Comparison of ENCODE assay signal across 20 cellular contexts in genomic region chr15:49624046-49624445, GRCh38. TPM values are rescaled to one million over a fixed set of nuclear protein-coding genes. Genes with fewer than 3 reads are reported as not detected.
DNase-seq lines count a peak whose midpoint lies in the region; ATAC-seq, FAIRE-seq and TF ChIP-seq lines count a peak whose summit lies in the region.
"Had no signal": no experiment of that assay in that cellular context is flagged by ENCODE, and none has a peak within 500 bp of the region (broad histone marks: within the 10 kb centered on the region; RNA-seq: fewer than 3 reads in every experiment).

No MANE protein-coding gene starts in this region.

- FAIRE-seq in astrocyte (lab: Jason Lieb, UNC), result no peak
- FAIRE-seq: GM18507 had no signal

- no peak overlapping the region for H2BK15ac ChIP-seq in mesenchymal stem cell (ENCODE audit: low read depth, poor library complexity, severe bottlenecking)

- peaks cover 54% of the 10 kb centered on the region for H3K79me2 ChIP-seq in astrocyte (ENCODE audit: insufficient read depth, low read length)

- no peaks in the 10 kb centered on the region for H3K27me3 Mint-ChIP-seq in astrocyte (ENCODE audit: low read depth, unreplicated experiment)
- H3K27me3 Mint-ChIP-seq in progenitor cell of endocrine pancreas, result no peaks in the 10 kb centered on the region

- H3K27ac ChIP-seq in astrocyte (ENCODE audit: low read depth, low read length) (peak overlapping the region; percentile 67), mesenchymal stem cell (ENCODE audit: low read length, poor library complexity, severe bottlenecking) (peak overlapping the region; percentile 38)
- H3K27ac ChIP-seq: RWPE1 had no signal

- H3K27ac Mint-ChIP-seq in astrocyte (ENCODE audit: unreplicated experiment) (peak overlapping the region; percentile 87), progenitor cell of endocrine pancreas (no peak overlapping the region)
- H3K27ac Mint-ChIP-seq: GM23338 had no signal

- WGBS in mesenchymal stem cell, result 71% methylated on average over 1 of the region's 2 CpGs

- H3K79me1 ChIP-seq in mesenchymal stem cell (replicated peaks; ENCODE audit: low read length, poor library complexity, severe bottlenecking), result peaks cover 14% of the 10 kb centered on the region

- H2AFZ ChIP-seq in astrocyte (ENCODE audit: low read depth, low read length) (no peak overlapping the region), mesenchymal stem cell (ENCODE audit: low read depth, low read length) (no peak overlapping the region)
- H2AFZ ChIP-seq: GM23338 had no signal

- H3K23ac ChIP-seq in mesenchymal stem cell (ENCODE audit: low read length in 2 of 2), result no peak overlapping the region

- TF ChIP-seq CTCF in AG09319 (IDR thresholded peaks at IDR 0.05; ENCODE audit: low read depth, low read length) (no peak), astrocyte (IDR thresholded peaks at IDR 0.05; ENCODE audit: insufficient read depth, low read depth, low read length) (no peak), progenitor cell of endocrine pancreas (IDR thresholded peaks at IDR 0.05; ENCODE audit: unreplicated experiment) (no peak)

- H3K14ac ChIP-seq in mesenchymal stem cell (ENCODE audit: low read length in 2 of 2), result no peak overlapping the region

- peaks cover 44% of the 10 kb centered on the region for H3K4me1 Mint-ChIP-seq in astrocyte (ENCODE audit: low read depth, unreplicated experiment)
- H3K4me1 Mint-ChIP-seq in progenitor cell of endocrine pancreas (ENCODE audit: low read depth), result peaks cover 23% of the 10 kb centered on the region

- H3K9ac ChIP-seq in astrocyte (ENCODE audit: low read length), result peak overlapping the region; percentile 46
- peak overlapping the region; percentile 96 for H3K9ac ChIP-seq in mesenchymal stem cell (ENCODE audit: low read length)

- no peak overlapping the region for H4K91ac ChIP-seq in mesenchymal stem cell (ENCODE audit: low read length)

- H4K20me1 ChIP-seq in astrocyte (ENCODE audit: insufficient read depth, low read length), result no peaks in the 10 kb centered on the region

- H3K4me3 ChIP-seq in astrocyte (ENCODE audit: insufficient read depth, low read depth, low read length) (no peak overlapping the region), mesenchymal stem cell (ENCODE audit: insufficient read depth in 1 of 2, low read depth in 1 of 2, low read length in 2 of 2) (peak overlapping the region in 1 of 2 experiments; percentile 86)
- H3K4me3 ChIP-seq: GM23338 had no signal

- peak overlapping the region; percentile 83 for H3K4me2 ChIP-seq in astrocyte (ENCODE audit: low read length)
- H3K4me2 ChIP-seq in mesenchymal stem cell (ENCODE audit: low read length, poor library complexity, severe bottlenecking), result no peak overlapping the region
- H3K4me2 ChIP-seq: GM23338 had no signal

- H3K4me3 Mint-ChIP-seq in astrocyte (ENCODE audit: unreplicated experiment) (peak overlapping the region; percentile 68), progenitor cell of endocrine pancreas (ENCODE audit: low read depth) (no peak overlapping the region)
- H3K4me3 Mint-ChIP-seq: GM23338 had no signal

- H2AK5ac ChIP-seq in mesenchymal stem cell (ENCODE audit: low read length, severe bottlenecking), result no peak overlapping the region

- no peak overlapping the region for H2BK12ac ChIP-seq in mesenchymal stem cell (ENCODE audit: low read length in 2 of 2)

- H3K27me3 ChIP-seq in astrocyte (ENCODE audit: insufficient read depth, low read length) (no peaks in the 10 kb centered on the region), mesenchymal stem cell (ENCODE audit: control insufficient read depth in 1 of 2, insufficient read depth in 1 of 2, low read length in 2 of 2) (no peaks in the 10 kb centered on the region)

- H3K9me3 Mint-ChIP-seq in astrocyte (ENCODE audit: unreplicated experiment) (peaks cover 5% of the 10 kb centered on the region), progenitor cell of endocrine pancreas (ENCODE audit: low read depth) (peaks cover 6% of the 10 kb centered on the region)

- no peak overlapping the region for H2BK5ac ChIP-seq in mesenchymal stem cell (ENCODE audit: low read depth, low read length, poor library complexity, severe bottlenecking)

- peaks cover 18% of the 10 kb centered on the region for H3K4me1 ChIP-seq in astrocyte (ENCODE audit: insufficient read depth, low read length)
- H3K4me1 ChIP-seq in mesenchymal stem cell (ENCODE audit: control insufficient read depth, insufficient read depth, low read depth, low read length), result no peaks in the 10 kb centered on the region

- H3K36me3 ChIP-seq in astrocyte (ENCODE audit: insufficient read depth, low read length) (peaks cover 7% of the 10 kb centered on the region), mesenchymal stem cell (ENCODE audit: control insufficient read depth in 1 of 2, insufficient read depth in 2 of 2, low read depth in 1 of 2, low read length in 2 of 2) (peaks cover 5 to 61% of the 10 kb centered on the region in 2 experiments)

- H3K9me3 ChIP-seq in astrocyte (ENCODE audit: insufficient read depth, low read depth, low read length) (peaks cover 4% of the 10 kb centered on the region), mesenchymal stem cell (ENCODE audit: control insufficient read depth, low read length) (peaks cover 12% of the 10 kb centered on the region)

- no peak overlapping the region for H3K4ac ChIP-seq in mesenchymal stem cell (ENCODE audit: low read depth in 1 of 2, low read length in 2 of 2)

- H3K36me3 Mint-ChIP-seq in astrocyte (ENCODE audit: low read depth, unreplicated experiment), result peaks cover 9% of the 10 kb centered on the region
- peaks cover 20% of the 10 kb centered on the region for H3K36me3 Mint-ChIP-seq in progenitor cell of endocrine pancreas (ENCODE audit: insufficient read depth)

- no peak overlapping the region for H4K8ac ChIP-seq in mesenchymal stem cell (ENCODE audit: low read length)

- H2BK120ac ChIP-seq in mesenchymal stem cell (ENCODE audit: low read depth, low read length), result no peak overlapping the region

- H3K18ac ChIP-seq in mesenchymal stem cell (ENCODE audit: low read depth in 1 of 2, low read length in 2 of 2), result no peak overlapping the region

- ATAC-seq in left lobe of liver, result no peak
- ATAC-seq: GM23338, left cardiac atrium had no signal

- peak; percentile 48 for DNase-seq in AG09319 (ENCODE audit: extremely low read depth, low read depth)
- DNase-seq in GM04504 (ENCODE audit: low read depth), result peak; percentile 87
- DNase-seq in astrocyte (ENCODE audit: low read depth), result peak; percentile 94
- DNase-seq in mesenchymal stem cell, result peak; percentile 68
- no peak for DNase-seq in stimulated activated CD4-positive, alpha-beta T cell treated with anti-CD3 and anti-CD28 coated beads, Interleukin-4, amount 100 ng/mL, for 4 hours
- no peak for DNase-seq in LoVo (ENCODE audit: low spot score)
- DNase-seq in left lobe of liver (ENCODE audit: low spot score), result no peak
- DNase-seq in progenitor cell of endocrine pancreas (ENCODE audit: low spot score, unreplicated experiment), result no peak
- DNase-seq: activated CD4-positive, alpha-beta T cell treated with anti-CD3 and anti-CD28 coated beads, Interleukin-2, amount 50 U/mL, for 4 hours; activated effector memory CD4-positive, alpha-beta T cell treated with Interleukin-2 at 50 U/mL for 16 hours; CD4-positive, CD25-positive, alpha-beta regulatory T cell; GF-D8; KBM-7; left cardiac atrium; NCI-H1694 treated with DMSO at 0.1 percent for 48 hours; NCI-H774; T-helper 9 cell had no signal

RNA-seq across cellular contexts. Expression of gene DTWD1, which starts 3.2 kb away (rescaled TPM):
- 21.1 and 21.9 TPM in 2 replicates for total RNA-seq in astrocyte
- 29.2 TPM for polyA plus RNA-seq in mesenchymal stem cell (2013, experiment 1 of 2)
- polyA plus RNA-seq in mesenchymal stem cell (2013, experiment 2 of 2), result 29.9 TPM
- total RNA-seq in left lobe of liver, result 9.8 TPM
- total RNA-seq in progenitor cell of endocrine pancreas, result 35.7 and 37.2 TPM in 2 replicates

RNA-seq across cellular contexts. Expression of gene FAM227B, which starts 3.4 kb away (rescaled TPM):
- 4.0 and 5.7 TPM in 2 replicates for total RNA-seq in astrocyte
- 4.3 TPM for polyA plus RNA-seq in mesenchymal stem cell (2013, experiment 1 of 2)
- polyA plus RNA-seq in mesenchymal stem cell (2013, experiment 2 of 2), result 5.0 TPM
- total RNA-seq in left lobe of liver, result 2.6 TPM
- total RNA-seq in progenitor cell of endocrine pancreas, result 8.3 and 8.9 TPM in 2 replicates

Comparison
In these comparisons a context has a peak if more than half of its experiments do, and no peak if none do; other contexts are left out.
1. DNase-seq: peak in AG09319 (single experiment), GM04504 (single experiment), astrocyte (single experiment) and mesenchymal stem cell (single experiment); none in stimulated activated CD4-positive, alpha-beta T cell treated with anti-CD3 and anti-CD28 coated beads, Interleukin-4, amount 100 ng/mL, for 4 hours (0 of 2), LoVo (single experiment), left lobe of liver (single experiment) and progenitor cell of endocrine pancreas (single experiment).